Comparison of ENCODE assay signal across 21 cellular contexts in the genomic region with DNA sequence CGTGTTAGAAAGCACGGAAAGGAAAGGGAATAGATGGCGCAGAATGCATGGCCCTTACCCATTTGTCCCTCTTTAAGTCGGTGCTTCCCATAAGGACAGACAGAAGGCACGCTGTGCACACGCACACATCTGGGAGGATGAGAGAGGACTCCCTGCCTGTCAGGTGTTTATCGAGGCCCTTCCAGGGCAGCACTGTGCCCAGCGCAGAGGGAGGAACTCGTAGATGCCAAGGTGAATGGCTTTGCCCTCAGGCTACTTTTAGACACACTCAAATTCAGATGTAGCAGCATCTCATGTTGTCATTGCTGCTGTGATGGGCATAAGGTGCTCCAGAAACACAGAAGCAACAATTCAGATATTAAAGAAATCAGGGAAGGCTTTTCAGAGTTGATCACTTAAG.
"Had no signal": no experiment of that assay in that cellular context is flagged by ENCODE, and none has a peak within 500 bp of the region (broad histone marks: within the 10 kb centered on the region; RNA-seq: fewer than 3 reads in every experiment).

No MANE protein-coding gene starts in this region.

- H3K27ac Mint-ChIP-seq: activated naive CD4-positive, alpha-beta T cell treated with anti-CD3 and anti-CD28 coated beads, Interleukin-2, amount 10 ng/mL, durations not matched to agents 7 days and 5 days; activated T-helper 1 cell treated with anti-CD3 and anti-CD28 coated beads, Interleukin-12 subunit alpha, Interleukin-12 subunit beta, Interleukin-2, Interleukin-4 antibody, amounts not matched to agents 30 ng/mL and 10 ng/mL and 1 ng/mL, durations not matched to agents 14 hours and 24 hours and 36 hours; immature natural killer cell; naive thymus-derived CD8-positive, alpha-beta T cell; stimulated activated memory B cell treated with anti-CD40 and anti-IgM and Interleukin-4, amounts not matched to agents 10 μg/mL and 1 μg/mL and 100 μg/mL, for 72 hours had no signal

- H3K27ac ChIP-seq: brain microvascular endothelial cell, epithelial cell of prostate, skin epidermis, stomach, thyroid gland, upper lobe of right lung had no signal

- DNase-seq: activated CD4-positive, alpha-beta T cell treated with anti-CD3 and anti-CD28 coated beads for 4 hours; activated CD4-positive, alpha-beta T cell treated with anti-CD3 and anti-CD28 coated beads, Interleukin-2, amount 50 U/mL, for 4 hours; activated CD8-positive, alpha-beta memory T cell treated with anti-CD3 and anti-CD28 coated beads, Interleukin-2, amount 50 U/mL, for 4 hours; activated gamma-delta T cell; activated naive CD4-positive, alpha-beta T cell treated with anti-CD3 and anti-CD28 coated beads, Interleukin-2, amount 10 ng/mL, durations not matched to agents 7 days and 5 days; activated T-cell treated with anti-CD3 and anti-CD28 coated beads, Interleukin-2, amount 50 U/mL, for 1 hour; immature natural killer cell; naive thymus-derived CD8-positive, alpha-beta T cell; right lobe of liver; stimulated activated CD4-positive, alpha-beta T cell treated with anti-CD3 and anti-CD28 coated beads, Interleukin-12 subunit alpha, Interleukin-12 subunit beta, amount 100 ng/mL, for 4 hours; stimulated activated CD4-positive, alpha-beta T cell treated with anti-CD3 and anti-CD28 coated beads, Interleukin-4, amount 100 ng/mL, for 4 hours; stimulated activated CD8-positive, alpha-beta memory T cell treated with anti-CD3 and anti-CD28 coated beads, Interleukin-4, amount 100 ng/mL, for 48 hours; T-helper 1 cell; upper lobe of right lung had no signal

- H3K27me3 ChIP-seq: brain microvascular endothelial cell, right lobe of liver, stomach, thyroid gland, upper lobe of right lung had no signal

- H3K4me3 Mint-ChIP-seq: activated naive CD4-positive, alpha-beta T cell treated with anti-CD3 and anti-CD28 coated beads, Interleukin-2, amount 10 ng/mL, durations not matched to agents 7 days and 5 days; activated T-helper 1 cell treated with anti-CD3 and anti-CD28 coated beads, Interleukin-12 subunit alpha, Interleukin-12 subunit beta, Interleukin-2, Interleukin-4 antibody, amounts not matched to agents 30 ng/mL and 10 ng/mL and 1 ng/mL, durations not matched to agents 14 hours and 24 hours and 36 hours; immature natural killer cell; naive thymus-derived CD8-positive, alpha-beta T cell; stimulated activated memory B cell treated with anti-CD40 and anti-IgM and Interleukin-4, amounts not matched to agents 10 μg/mL and 1 μg/mL and 100 μg/mL, for 72 hours had no signal

- H3K9me3 ChIP-seq: right lobe of liver, stomach, thyroid gland, upper lobe of right lung had no signal

- H3K9me3 Mint-ChIP-seq: activated naive CD4-positive, alpha-beta T cell treated with anti-CD3 and anti-CD28 coated beads, Interleukin-2, amount 10 ng/mL, durations not matched to agents 7 days and 5 days; activated T-helper 1 cell treated with anti-CD3 and anti-CD28 coated beads, Interleukin-12 subunit alpha, Interleukin-12 subunit beta, Interleukin-2, Interleukin-4 antibody, amounts not matched to agents 30 ng/mL and 10 ng/mL and 1 ng/mL, durations not matched to agents 14 hours and 24 hours and 36 hours; naive thymus-derived CD8-positive, alpha-beta T cell had no signal

- H3K36me3 ChIP-seq: brain microvascular endothelial cell, thyroid gland had no signal

- H3K27me3 Mint-ChIP-seq: activated naive CD4-positive, alpha-beta T cell treated with anti-CD3 and anti-CD28 coated beads, Interleukin-2, amount 10 ng/mL, durations not matched to agents 7 days and 5 days; stimulated activated memory B cell treated with anti-CD40 and anti-IgM and Interleukin-4, amounts not matched to agents 10 μg/mL and 1 μg/mL and 100 μg/mL, for 72 hours had no signal

- H3K4me1 Mint-ChIP-seq: activated naive CD4-positive, alpha-beta T cell treated with anti-CD3 and anti-CD28 coated beads, Interleukin-2, amount 10 ng/mL, durations not matched to agents 7 days and 5 days; immature natural killer cell; stimulated activated memory B cell treated with anti-CD40 and anti-IgM and Interleukin-4, amounts not matched to agents 10 μg/mL and 1 μg/mL and 100 μg/mL, for 72 hours had no signal

- H3K36me3 Mint-ChIP-seq: activated naive CD4-positive, alpha-beta T cell treated with anti-CD3 and anti-CD28 coated beads, Interleukin-2, amount 10 ng/mL, durations not matched to agents 7 days and 5 days; immature natural killer cell; naive thymus-derived CD8-positive, alpha-beta T cell; stimulated activated memory B cell treated with anti-CD40 and anti-IgM and Interleukin-4, amounts not matched to agents 10 μg/mL and 1 μg/mL and 100 μg/mL, for 72 hours had no signal

- ATAC-seq: naive thymus-derived CD8-positive, alpha-beta T cell; stimulated activated memory B cell treated with anti-CD40 and anti-IgM and Interleukin-4, amounts not matched to agents 10 μg/mL and 1 μg/mL and 100 μg/mL, for 72 hours had no signal

- H3K4me1 ChIP-seq: right lobe of liver, thyroid gland, upper lobe of right lung had no signal

- H3K4me3 ChIP-seq: right lobe of liver, skin epidermis, stomach, thyroid gland, upper lobe of right lung had no signal
